23 cellular contexts compared by ENCODE assay signal in genomic region chr12:69881771-69882170, GRCh38. TPM values are rescaled to one million over a fixed set of nuclear protein-coding genes. Genes with fewer than 3 reads are reported as not detected.
DNase-seq lines count a peak whose midpoint lies in the region; ATAC-seq and TF ChIP-seq lines count a peak whose summit lies in the region.
"Had no signal": no experiment of that assay in that cellular context is flagged by ENCODE, and none has a peak within 500 bp of the region (broad histone marks: within the 10 kb centered on the region; RNA-seq: fewer than 3 reads in every experiment).

No MANE protein-coding gene starts in this region.

- POLR2A ChIA-PET in WTC11 (lab: Charles Lee): no interaction called here

- peaks cover 17% of the 10 kb centered on the region for H3K4me1 Mint-ChIP-seq in WTC11

- DNase-seq in NCI-H82 (lab: John Stamatoyannopoulos, UW) (peak; percentile 70), NCI-H82 treated with DMSO at 0.1 percent for 48 hours (lab: John Stamatoyannopoulos, UW; ENCODE audit: unreplicated experiment) (no peak), NCI-H524 (lab: John Stamatoyannopoulos, UW) (peak; percentile 67 to 89), cerebellum (ENCODE audit: low spot score) (peak; percentile 81), dermis blood vessel endothelial cell (no peak), foreskin keratinocyte (no peak), D341Med (ENCODE audit: low spot score) (no peak), WTC11 (ENCODE audit: low spot score) (no peak)
- DNase-seq: BE2C; CD8-positive, alpha-beta memory T cell; H7; NCI-H1048; NCI-H1417 treated with DMSO at 0.1 percent for 48 hours; NCI-H187 treated with DMSO at 0.1 percent for 48 hours; NCI-H2107; NCI-H510A; NCI-H774; SHP77 had no signal

- no peak overlapping the region for H3K4me3 Mint-ChIP-seq in WTC11
- H3K4me3 Mint-ChIP-seq: CD14-positive monocyte had no signal

- H3K4me1 ChIP-seq in foreskin keratinocyte: no peaks in the 10 kb centered on the region

- ATAC-seq in foreskin keratinocyte: no peak
- no peak for ATAC-seq in WTC11

- CTCF ChIA-PET in WTC11 (lab: Charles Lee): interaction anchor here (0.7 to 2.5 kb wide), 3 partner anchors 484 to 838 kb away, joined by 3 to 7 read pairs (median 3); partner anchors contain the start of gene KCNMB4

- no peaks in the 10 kb centered on the region for H3K27me3 ChIP-seq in foreskin keratinocyte
- H3K27me3 ChIP-seq: BE2C had no signal

- no peak overlapping the region for H3K27ac ChIP-seq in foreskin keratinocyte
- H3K27ac ChIP-seq: 22Rv1, HL-60, RWPE1 had no signal

- peaks cover 4% of the 10 kb centered on the region for H3K9me3 Mint-ChIP-seq in WTC11
- H3K9me3 Mint-ChIP-seq: CD14-positive monocyte; CD8-positive, alpha-beta memory T cell had no signal

- H3K27me3 Mint-ChIP-seq in WTC11 (ENCODE audit: low read depth): no peaks in the 10 kb centered on the region

- no peak for TF ChIP-seq CTCF in foreskin keratinocyte (conservative IDR thresholded peaks at IDR 0.05)
- TF ChIP-seq CTCF in WTC11 (IDR thresholded peaks at IDR 0.05): no peak

- H3K27ac Mint-ChIP-seq in WTC11: no peak overlapping the region
- H3K27ac Mint-ChIP-seq: CD14-positive monocyte; CD8-positive, alpha-beta memory T cell had no signal

- no peaks in the 10 kb centered on the region for H3K36me3 Mint-ChIP-seq in WTC11
- H3K36me3 Mint-ChIP-seq: CD14-positive monocyte; CD8-positive, alpha-beta memory T cell had no signal

TF ChIP-seq in WTC11, 78 proteins besides CTCF, POLR2A, EP300 and RAD21:
- no peak for TF ChIP-seq ERG (CRISPR knock-in tag; IDR thresholded peaks at IDR 0.05)
- no peak for TF ChIP-seq FOXJ3 (CRISPR knock-in tag; IDR thresholded peaks at IDR 0.05; ENCODE audit: borderline replicate concordance)
- TF ChIP-seq ZNF671 (CRISPR knock-in tag; IDR thresholded peaks at IDR 0.05): no peak
TF ChIP-seq in WTC11: peak in this region for 0.

RNA-seq across cellular contexts. Expression of gene MYRFL, which starts 56.7 kb away (rescaled TPM):
- total RNA-seq in cerebellum: 0.91 TPM
- under 0.01 and 0.09 TPM in 2 replicates for total RNA-seq in dermis blood vessel endothelial cell
- total RNA-seq in foreskin keratinocyte: not detected in 2 replicates
- polyA plus RNA-seq in foreskin keratinocyte: 0.03 TPM in 2 replicates
- total RNA-seq in WTC11 (2021): 1.2 to 2.1 TPM (median 1.3 TPM) in 3 replicates
- total RNA-seq: CD8-positive, alpha-beta memory T cell; H7; SK-MEL-5 had no signal
- polyA plus RNA-seq: CD14-positive monocyte; CD8-positive, alpha-beta memory T cell had no signal

Comparison
In these comparisons a context has a peak if more than half of its experiments do, and no peak if none do; other contexts are left out.
1. DNase-seq: peak in NCI-H82 (single experiment), NCI-H524 (2 of 2) and cerebellum (single experiment); none in NCI-H82 treated with DMSO at 0.1 percent for 48 hours (single experiment), dermis blood vessel endothelial cell (single experiment), foreskin keratinocyte (0 of 2), D341Med (single experiment) and WTC11 (single experiment).